Comparison of ENCODE assay signal across 1 cellular context in the genomic region with DNA sequence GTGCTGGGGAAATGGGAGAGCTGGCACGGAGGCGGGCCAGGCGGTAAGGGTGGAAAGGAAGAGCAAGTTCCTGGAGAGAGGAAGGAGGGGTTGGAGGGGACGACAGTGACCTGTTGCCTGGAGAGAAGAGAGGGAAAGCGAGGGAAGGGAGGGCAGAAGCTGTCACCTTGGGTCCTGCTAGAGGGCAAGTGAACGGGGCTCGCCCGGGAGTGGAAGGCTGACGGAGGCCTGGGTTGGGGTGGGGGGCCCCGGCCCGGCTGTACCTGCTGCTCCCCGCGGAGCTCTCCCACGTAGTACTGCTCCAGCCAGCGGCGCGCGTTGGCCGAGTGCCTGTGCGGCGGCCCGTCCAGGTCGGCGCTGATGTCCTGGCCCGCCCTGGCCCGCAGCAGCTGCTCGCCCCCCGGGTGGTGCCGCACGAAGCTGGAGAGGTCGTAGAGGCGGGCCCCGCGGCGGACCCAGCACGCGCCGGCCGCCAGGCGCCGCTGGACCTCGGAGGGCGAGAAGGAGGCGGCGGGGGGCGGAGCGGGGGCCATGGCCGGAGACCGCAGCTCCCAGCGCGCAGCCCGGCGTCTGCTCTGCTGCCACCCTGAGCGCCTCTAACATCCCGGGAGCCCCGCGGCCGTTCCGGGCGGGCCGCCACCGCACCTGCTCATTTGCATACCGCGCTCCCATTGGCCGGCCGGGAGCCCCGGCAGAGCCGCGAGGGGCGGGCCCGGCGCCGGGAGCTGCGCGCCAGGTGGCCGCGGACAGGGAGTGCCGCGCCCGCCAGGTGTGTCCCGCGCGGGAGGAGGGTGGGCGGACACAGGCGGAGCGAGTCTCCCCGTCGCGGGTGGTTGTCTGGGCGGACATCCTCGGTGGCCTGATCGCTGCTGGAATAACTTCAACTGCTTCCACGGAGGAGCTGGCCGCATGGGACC.
TF ChIP-seq lines count a peak whose summit lies in the region.

A gene with protein sequence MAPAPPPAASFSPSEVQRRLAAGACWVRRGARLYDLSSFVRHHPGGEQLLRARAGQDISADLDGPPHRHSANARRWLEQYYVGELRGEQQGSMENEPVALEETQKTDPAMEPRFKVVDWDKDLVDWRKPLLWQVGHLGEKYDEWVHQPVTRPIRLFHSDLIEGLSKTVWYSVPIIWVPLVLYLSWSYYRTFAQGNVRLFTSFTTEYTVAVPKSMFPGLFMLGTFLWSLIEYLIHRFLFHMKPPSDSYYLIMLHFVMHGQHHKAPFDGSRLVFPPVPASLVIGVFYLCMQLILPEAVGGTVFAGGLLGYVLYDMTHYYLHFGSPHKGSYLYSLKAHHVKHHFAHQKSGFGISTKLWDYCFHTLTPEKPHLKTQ (minus strand): TSS at position 598 of the 917 bp plus-strand sequence. CDS start 65 bp downstream, at position 533.

TF ChIP-seq in H1, 55 proteins besides CTCF, POLR2A, EP300 and RAD21:
- TF ChIP-seq KDM5A (IDR thresholded peaks at IDR 0.05; ENCODE audit: low read length) (no peak), CTBP2 (IDR thresholded peaks at IDR 0.05; ENCODE audit: borderline replicate concordance, insufficient read depth, insufficient read length, low read length) (peak; percentile 45), BCL11A (IDR thresholded peaks at IDR 0.05; ENCODE audit: low read depth in 2 of 2, low read length in 2 of 2) (no peak), SP1 (IDR thresholded peaks at IDR 0.05; ENCODE audit: low read depth, low read length) (no peak), POU5F1 (IDR thresholded peaks at IDR 0.05; ENCODE audit: low read depth, low read length) (no peak), SUZ12 (IDR thresholded peaks at IDR 0.05; ENCODE audit: low read length) (0 out of 2 replicates have a peak, but pooled peaks have one; percentile 14), KDM4A (IDR thresholded peaks at IDR 0.05; ENCODE audit: low read depth, low read length, severe bottlenecking) (peak; percentile 75), TAF1 (IDR thresholded peaks at IDR 0.05; ENCODE audit: low read depth, low read length) (0 out of 2 replicates have a peak, but pooled peaks have one; percentile 47), KDM1A (IDR thresholded peaks at IDR 0.05; ENCODE audit: borderline replicate concordance, low read length) (no peak), SP2 (IDR thresholded peaks at IDR 0.05; ENCODE audit: low read length) (no peak), GTF2F1 (IDR thresholded peaks at IDR 0.05; ENCODE audit: borderline replicate concordance, low read depth, low read length) (no peak), SP4 (IDR thresholded peaks at IDR 0.05; ENCODE audit: low read length) (no peak), YY1 (IDR thresholded peaks at IDR 0.05; ENCODE audit: low read depth, low read length) (peak; percentile 42; the same call in 1 of the 2 replicates), PHF8 (conservative IDR thresholded peaks at IDR 0.05; ENCODE audit: low read depth, low read length) (0 out of 2 replicates have a peak, but pooled peaks have one; percentile 21), SIRT6 (IDR thresholded peaks at IDR 0.05; ENCODE audit: low read length) (no peak), POLR2AphosphoS5 (IDR thresholded peaks at IDR 0.05; ENCODE audit: low read depth, low read length) (no peak), TEAD4 (IDR thresholded peaks at IDR 0.05; ENCODE audit: low read depth, low read length) (no peak), ASH2L (IDR thresholded peaks at IDR 0.05; ENCODE audit: low read length) (peak; percentile 52), HDAC2 (IDR thresholded peaks at IDR 0.05; ENCODE audit: borderline replicate concordance in 1 of 2, low read depth in 2 of 2, low read length in 2 of 2) (peak; percentile 16 to 45; a peak in 2 of 4 replicates), RNF2 (IDR thresholded peaks at IDR 0.05; ENCODE audit: borderline replicate concordance, low read depth, low read length, missing control alignments, poor library complexity, severe bottlenecking) (no peak), NANOG (IDR thresholded peaks at IDR 0.05; ENCODE audit: insufficient read depth, low read depth, low read length, poor library complexity, severe bottlenecking) (peak; percentile 1), HDAC6 (IDR thresholded peaks at IDR 0.05; ENCODE audit: low read depth, low read length) (no peak), CEBPB (IDR thresholded peaks at IDR 0.05; ENCODE audit: low read depth, low read length) (no peak), EGR1 (IDR thresholded peaks at IDR 0.05; ENCODE audit: borderline replicate concordance, low read depth, low read length) (no peak)
- TF ChIP-seq, protein P1, sequence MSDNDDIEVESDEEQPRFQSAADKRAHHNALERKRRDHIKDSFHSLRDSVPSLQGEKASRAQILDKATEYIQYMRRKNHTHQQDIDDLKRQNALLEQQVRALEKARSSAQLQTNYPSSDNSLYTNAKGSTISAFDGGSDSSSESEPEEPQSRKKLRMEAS (IDR thresholded peaks at IDR 0.05) = 0 out of 2 replicates have a peak, but pooled peaks have one; percentile 8
- TF ChIP-seq, protein P2, sequence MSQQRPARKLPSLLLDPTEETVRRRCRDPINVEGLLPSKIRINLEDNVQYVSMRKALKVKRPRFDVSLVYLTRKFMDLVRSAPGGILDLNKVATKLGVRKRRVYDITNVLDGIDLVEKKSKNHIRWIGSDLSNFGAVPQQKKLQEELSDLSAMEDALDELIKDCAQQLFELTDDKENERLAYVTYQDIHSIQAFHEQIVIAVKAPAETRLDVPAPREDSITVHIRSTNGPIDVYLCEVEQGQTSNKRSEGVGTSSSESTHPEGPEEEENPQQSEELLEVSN (IDR thresholded peaks at IDR 0.05) = peak; percentile 56
- TF ChIP-seq, protein P3, sequence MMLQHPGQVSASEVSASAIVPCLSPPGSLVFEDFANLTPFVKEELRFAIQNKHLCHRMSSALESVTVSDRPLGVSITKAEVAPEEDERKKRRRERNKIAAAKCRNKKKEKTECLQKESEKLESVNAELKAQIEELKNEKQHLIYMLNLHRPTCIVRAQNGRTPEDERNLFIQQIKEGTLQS (IDR thresholded peaks at IDR 0.05; ENCODE audit: insufficient read depth, low read depth, low read length) = no peak
